1 cellular context compared by ENCODE assay signal in the genomic region with DNA sequence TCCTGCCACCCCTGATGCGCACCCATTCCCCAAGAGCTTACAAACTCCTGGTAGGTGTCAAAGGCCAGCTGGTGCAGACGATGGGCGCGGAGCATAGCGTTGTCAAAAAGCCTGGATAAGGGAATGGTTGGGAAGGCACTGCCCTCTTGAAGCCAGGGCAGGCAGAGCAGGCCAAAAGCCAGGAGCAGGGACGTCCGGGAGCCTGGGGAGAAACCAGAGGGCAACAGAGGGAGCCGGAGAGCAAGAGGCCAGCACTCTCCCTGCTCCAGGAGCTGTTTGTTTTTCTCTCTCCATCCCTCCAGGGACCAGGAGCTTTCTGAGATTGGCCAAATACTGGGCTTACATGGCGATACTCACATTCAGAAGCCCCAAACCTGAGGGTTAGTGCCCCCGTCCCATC.
TF ChIP-seq lines count a peak whose summit lies in the region.

No MANE protein-coding gene starts in this region.

TF ChIP-seq in K562, 482 proteins besides CTCF, POLR2A, EP300 and RAD21:
- TF ChIP-seq ZNF785 (CRISPR knock-in tag; IDR thresholded peaks at IDR 0.05) (no peak), CBX8 (IDR thresholded peaks at IDR 0.05; ENCODE audit: borderline replicate concordance, extremely low read depth, low read depth, low read length, poor library complexity, severe bottlenecking) (no peak), ZNF830 (CRISPR knock-in tag; IDR thresholded peaks at IDR 0.05) (no peak), SMARCA4 (IDR thresholded peaks at IDR 0.05) (no peak), TAF7 (tag; IDR thresholded peaks at IDR 0.05) (no peak), CBFA2T3 (IDR thresholded peaks at IDR 0.05) (no peak), SOX6 (IDR thresholded peaks at IDR 0.05) (no peak), KDM2B (CRISPR knock-in tag; IDR thresholded peaks at IDR 0.05) (no peak), CBFB (CRISPR knock-in tag; IDR thresholded peaks at IDR 0.05) (no peak), ZNF586 (CRISPR knock-in tag; conservative IDR thresholded peaks at IDR 0.05) (no peak), CHD2 (IDR thresholded peaks at IDR 0.05; ENCODE audit: low read depth, low read length) (no peak)
- TF ChIP-seq, protein P1, sequence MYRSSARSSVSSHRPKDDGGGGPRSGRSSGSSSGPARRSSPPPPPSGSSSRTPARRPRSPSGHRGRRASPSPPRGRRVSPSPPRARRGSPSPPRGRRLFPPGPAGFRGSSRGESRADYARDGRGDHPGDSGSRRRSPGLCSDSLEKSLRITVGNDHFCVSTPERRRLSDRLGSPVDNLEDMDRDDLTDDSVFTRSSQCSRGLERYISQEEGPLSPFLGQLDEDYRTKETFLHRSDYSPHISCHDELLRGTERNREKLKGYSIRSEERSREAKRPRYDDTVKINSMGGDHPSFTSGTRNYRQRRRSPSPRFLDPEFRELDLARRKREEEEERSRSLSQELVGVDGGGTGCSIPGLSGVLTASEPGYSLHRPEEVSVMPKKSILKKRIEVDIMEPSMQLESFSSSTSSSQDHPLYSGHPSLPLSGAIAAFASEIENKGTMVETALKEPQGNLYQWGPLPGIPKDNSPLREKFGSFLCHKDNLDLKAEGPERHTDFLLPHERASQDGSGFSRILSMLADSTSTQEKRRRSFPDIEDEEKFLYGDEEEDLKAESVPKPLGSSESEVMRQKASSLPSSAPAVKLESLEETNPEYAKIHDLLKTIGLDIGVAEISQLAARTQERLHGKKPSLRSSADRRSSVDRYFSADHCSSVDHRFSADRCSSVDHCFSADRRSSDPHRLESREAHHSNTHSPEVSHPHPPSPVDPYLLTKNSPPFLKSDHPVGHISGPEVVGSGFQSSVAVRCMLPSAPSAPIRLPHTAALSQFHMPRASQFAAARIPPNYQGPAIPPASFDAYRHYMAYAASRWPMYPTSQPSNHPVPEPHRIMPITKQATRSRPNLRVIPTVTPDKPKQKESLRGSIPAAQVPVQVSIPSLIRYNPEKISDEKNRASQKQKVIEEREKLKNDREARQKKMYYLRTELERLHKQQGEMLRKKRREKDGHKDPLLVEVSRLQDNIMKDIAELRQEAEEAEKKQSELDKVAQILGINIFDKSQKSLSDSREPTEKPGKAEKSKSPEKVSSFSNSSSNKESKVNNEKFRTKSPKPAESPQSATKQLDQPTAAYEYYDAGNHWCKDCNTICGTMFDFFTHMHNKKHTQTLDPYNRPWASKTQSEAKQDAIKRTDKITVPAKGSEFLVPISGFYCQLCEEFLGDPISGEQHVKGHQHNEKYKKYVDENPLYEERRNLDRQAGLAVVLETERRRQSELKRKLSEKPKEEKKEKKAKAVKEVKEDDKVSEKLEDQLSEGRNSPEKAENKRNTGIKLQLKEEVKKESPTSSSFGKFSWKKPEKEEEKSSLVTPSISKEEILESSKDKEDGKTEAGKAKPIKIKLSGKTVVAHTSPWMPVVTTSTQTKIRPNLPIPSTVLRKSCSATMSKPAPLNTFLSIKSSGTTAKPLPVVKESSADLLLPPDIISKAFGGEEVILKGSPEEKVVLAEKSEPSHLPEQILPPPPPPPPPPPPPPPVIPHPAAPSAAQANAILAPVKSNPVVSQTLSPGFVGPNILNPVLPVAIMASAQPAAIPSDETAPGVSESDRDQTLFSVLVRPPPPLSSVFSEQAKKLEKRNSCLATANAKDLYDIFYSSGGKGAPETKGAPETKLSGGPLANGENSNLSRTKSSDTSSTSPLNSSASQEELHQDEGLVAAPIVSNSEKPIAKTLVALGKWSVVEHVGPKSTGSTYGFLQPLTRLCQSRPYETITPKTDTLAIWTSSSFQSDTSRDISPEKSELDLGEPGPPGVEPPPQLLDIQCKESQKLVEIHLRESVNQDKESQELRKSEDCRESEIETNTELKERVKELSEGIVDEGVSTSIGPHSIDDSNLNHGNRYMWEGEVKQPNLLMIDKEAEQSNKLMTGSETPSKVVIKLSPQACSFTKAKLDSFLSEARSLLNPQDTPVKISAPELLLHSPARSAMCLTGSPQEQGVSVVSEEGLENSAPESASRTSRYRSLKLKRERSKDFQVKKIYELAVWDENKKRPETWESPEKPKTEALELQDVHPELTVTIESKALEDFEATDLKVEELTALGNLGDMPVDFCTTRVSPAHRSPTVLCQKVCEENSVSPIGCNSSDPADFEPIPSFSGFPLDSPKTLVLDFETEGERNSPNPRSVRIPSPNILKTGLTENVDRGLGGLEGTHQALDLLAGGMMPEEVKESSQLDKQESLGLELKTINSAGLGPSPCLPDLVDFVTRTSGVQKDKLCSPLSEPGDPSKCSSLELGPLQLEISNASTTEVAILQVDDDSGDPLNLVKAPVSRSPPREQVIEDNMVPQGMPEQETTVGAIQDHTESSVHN (IDR thresholded peaks at IDR 0.05; ENCODE audit: borderline replicate concordance in 1 of 2, low read depth in 1 of 2) = no peak
- TF ChIP-seq, protein P2, sequence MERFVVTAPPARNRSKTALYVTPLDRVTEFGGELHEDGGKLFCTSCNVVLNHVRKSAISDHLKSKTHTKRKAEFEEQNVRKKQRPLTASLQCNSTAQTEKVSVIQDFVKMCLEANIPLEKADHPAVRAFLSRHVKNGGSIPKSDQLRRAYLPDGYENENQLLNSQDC (CRISPR knock-in tag; IDR thresholded peaks at IDR 0.05) = no peak
- TF ChIP-seq, protein P3, sequence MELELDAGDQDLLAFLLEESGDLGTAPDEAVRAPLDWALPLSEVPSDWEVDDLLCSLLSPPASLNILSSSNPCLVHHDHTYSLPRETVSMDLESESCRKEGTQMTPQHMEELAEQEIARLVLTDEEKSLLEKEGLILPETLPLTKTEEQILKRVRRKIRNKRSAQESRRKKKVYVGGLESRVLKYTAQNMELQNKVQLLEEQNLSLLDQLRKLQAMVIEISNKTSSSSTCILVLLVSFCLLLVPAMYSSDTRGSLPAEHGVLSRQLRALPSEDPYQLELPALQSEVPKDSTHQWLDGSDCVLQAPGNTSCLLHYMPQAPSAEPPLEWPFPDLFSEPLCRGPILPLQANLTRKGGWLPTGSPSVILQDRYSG (tag; conservative IDR thresholded peaks at IDR 0.05; ENCODE audit: low read depth) = no peak
